In the genomic region with DNA sequence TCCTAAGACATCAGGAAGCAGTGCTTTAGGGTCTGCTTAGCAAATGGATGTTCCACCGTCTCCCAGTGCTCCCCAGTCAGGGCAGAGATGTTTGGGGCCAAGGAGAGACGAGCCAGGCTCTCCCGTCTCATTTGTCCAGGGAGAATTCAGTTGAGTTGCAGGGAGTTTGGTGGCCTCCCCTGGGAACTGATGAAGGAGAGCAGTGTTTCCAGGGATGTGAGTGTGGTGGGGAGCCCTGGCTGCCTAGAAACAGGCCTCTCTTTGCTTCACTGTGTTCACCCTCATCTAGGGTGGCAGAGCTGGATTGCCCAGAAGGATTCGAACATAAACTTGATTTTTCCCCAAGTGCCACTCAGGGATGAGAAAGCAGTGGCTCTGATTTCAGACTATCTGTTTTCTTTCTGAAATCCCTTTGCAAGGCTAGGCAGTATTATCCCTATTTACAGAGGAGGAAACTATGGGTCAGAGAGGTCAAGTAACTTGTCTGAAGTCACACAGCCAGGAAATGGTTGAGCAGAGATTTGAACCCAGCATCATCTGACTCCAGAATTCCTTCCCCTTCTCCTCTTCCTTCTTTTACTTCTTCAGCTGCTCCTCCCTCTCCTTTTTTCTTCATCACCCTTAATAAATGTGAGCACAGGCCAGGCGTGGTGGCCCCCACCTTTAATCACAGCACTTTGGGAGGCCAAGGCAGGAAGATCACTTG, we compare ENCODE assay signal across 14 cellular contexts. TPM values are rescaled to one million over a fixed set of nuclear protein-coding genes. Genes with fewer than 3 reads are reported as not detected.
DNase-seq lines count a peak whose midpoint lies in the region; ATAC-seq and TF ChIP-seq lines count a peak whose summit lies in the region.
"Had no signal": no experiment of that assay in that cellular context is flagged by ENCODE, and none has a peak within 500 bp of the region (broad histone marks: within the 10 kb centered on the region; RNA-seq: fewer than 3 reads in every experiment).

No MANE protein-coding gene starts in this region.

- no peak overlapping the region for H3K4me3 ChIP-seq in esophagus squamous epithelium

- no peak for ATAC-seq in T-cell (replicated peaks in 1 of 4)
- no peak for ATAC-seq in stimulated activated naive B cell treated with anti-CD40 and anti-IgM and Interleukin-4, amounts not matched to agents 10 μg/mL and 1 μg/mL and 100 μg/mL, for 72 hours (replicated peaks)
- no peak for ATAC-seq in HG02623 (IDR thresholded peaks at IDR 0.05; ENCODE audit: unreplicated experiment)

- WGBS in esophagus squamous epithelium, 2 donors, result 90 to 93% methylated on average over 4 to 5 of the region's 5 CpGs

- peak overlapping the region; percentile 64 for H3K27ac Mint-ChIP-seq in activated CD4-positive, alpha-beta memory T cell treated with anti-CD3 and anti-CD28 coated beads for 36 hours
- no peak overlapping the region for H3K27ac Mint-ChIP-seq in activated CD4-positive, alpha-beta memory T cell treated with anti-CD3 and anti-CD28 coated beads, Interleukin-2, amount 10 ng/mL, durations not matched to agents 7 days and 5 days
- H3K27ac Mint-ChIP-seq in T-cell, result peak overlapping the region; percentile 31 to 72
- peak overlapping the region; percentile 99 for H3K27ac Mint-ChIP-seq in stimulated activated naive B cell treated with anti-CD40 and anti-IgM and Interleukin-4, amounts not matched to agents 10 μg/mL and 1 μg/mL and 100 μg/mL, for 72 hours

- intact Hi-C loops in activated CD4-positive, alpha-beta memory T cell treated with anti-CD3 and anti-CD28 coated beads for 36 hours (cut with micrococcal nuclease), result no loop called here
- intact Hi-C loops in esophagus squamous epithelium (cut with DNase I), result no loop called here

- peak overlapping the region; percentile 42 to 84 (median 80) for H3K27ac ChIP-seq in esophagus squamous epithelium

- no peaks in the 10 kb centered on the region for H3K9me3 Mint-ChIP-seq in activated CD4-positive, alpha-beta memory T cell treated with anti-CD3 and anti-CD28 coated beads for 36 hours
- no peaks in the 10 kb centered on the region for H3K9me3 Mint-ChIP-seq in activated CD4-positive, alpha-beta memory T cell treated with anti-CD3 and anti-CD28 coated beads, Interleukin-2, amount 10 ng/mL, durations not matched to agents 7 days and 5 days
- no peaks in the 10 kb centered on the region for H3K9me3 Mint-ChIP-seq in T-cell
- H3K9me3 Mint-ChIP-seq in stimulated activated naive B cell treated with anti-CD40 and anti-IgM and Interleukin-4, amounts not matched to agents 10 μg/mL and 1 μg/mL and 100 μg/mL, for 72 hours, result no peaks in the 10 kb centered on the region

- peaks cover 53% of the 10 kb centered on the region for H3K4me1 Mint-ChIP-seq in activated CD4-positive, alpha-beta memory T cell treated with anti-CD3 and anti-CD28 coated beads for 36 hours (ENCODE audit: low read depth)
- H3K4me1 Mint-ChIP-seq in activated CD4-positive, alpha-beta memory T cell treated with anti-CD3 and anti-CD28 coated beads, Interleukin-2, amount 10 ng/mL, durations not matched to agents 7 days and 5 days, result peaks cover 48% of the 10 kb centered on the region
- peaks cover 33 to 62% (median 46%) of the 10 kb centered on the region in 3 donors for H3K4me1 Mint-ChIP-seq in T-cell
- H3K4me1 Mint-ChIP-seq in stimulated activated naive B cell treated with anti-CD40 and anti-IgM and Interleukin-4, amounts not matched to agents 10 μg/mL and 1 μg/mL and 100 μg/mL, for 72 hours, result peaks cover 41 to 69% of the 10 kb centered on the region in 2 donors

- H3K27me3 Mint-ChIP-seq in activated CD4-positive, alpha-beta memory T cell treated with anti-CD3 and anti-CD28 coated beads for 36 hours, result no peaks in the 10 kb centered on the region
- H3K27me3 Mint-ChIP-seq in activated CD4-positive, alpha-beta memory T cell treated with anti-CD3 and anti-CD28 coated beads, Interleukin-2, amount 10 ng/mL, durations not matched to agents 7 days and 5 days, result no peaks in the 10 kb centered on the region
- no peaks in the 10 kb centered on the region for H3K27me3 Mint-ChIP-seq in T-cell
- H3K27me3 Mint-ChIP-seq in stimulated activated naive B cell treated with anti-CD40 and anti-IgM and Interleukin-4, amounts not matched to agents 10 μg/mL and 1 μg/mL and 100 μg/mL, for 72 hours, result no peaks in the 10 kb centered on the region

- peaks cover 36 to 92% (median 42%) of the 10 kb centered on the region in 3 donors for H3K4me1 ChIP-seq in esophagus squamous epithelium

- no peak for TF ChIP-seq CTCF in esophagus squamous epithelium (IDR thresholded peaks at IDR 0.05)

- H3K27me3 ChIP-seq in esophagus squamous epithelium, result no peaks in the 10 kb centered on the region

- no peak overlapping the region for H3K4me3 Mint-ChIP-seq in activated CD4-positive, alpha-beta memory T cell treated with anti-CD3 and anti-CD28 coated beads for 36 hours
- no peak overlapping the region for H3K4me3 Mint-ChIP-seq in activated CD4-positive, alpha-beta memory T cell treated with anti-CD3 and anti-CD28 coated beads, Interleukin-2, amount 10 ng/mL, durations not matched to agents 7 days and 5 days
- H3K4me3 Mint-ChIP-seq in T-cell, result no peak overlapping the region
- peak overlapping the region in 1 of 2 donors; percentile 13 for H3K4me3 Mint-ChIP-seq in stimulated activated naive B cell treated with anti-CD40 and anti-IgM and Interleukin-4, amounts not matched to agents 10 μg/mL and 1 μg/mL and 100 μg/mL, for 72 hours

- H3K9me3 ChIP-seq in esophagus squamous epithelium, result no peaks in the 10 kb centered on the region

- peaks cover 0 to 66% (median 8%) of the 10 kb centered on the region in 3 donors for H3K36me3 ChIP-seq in esophagus squamous epithelium

- H3K36me3 Mint-ChIP-seq in activated CD4-positive, alpha-beta memory T cell treated with anti-CD3 and anti-CD28 coated beads for 36 hours, result peaks cover 35% of the 10 kb centered on the region
- H3K36me3 Mint-ChIP-seq in activated CD4-positive, alpha-beta memory T cell treated with anti-CD3 and anti-CD28 coated beads, Interleukin-2, amount 10 ng/mL, durations not matched to agents 7 days and 5 days (ENCODE audit: low read depth), result peaks cover 26% of the 10 kb centered on the region
- H3K36me3 Mint-ChIP-seq in T-cell, result peaks cover 30% of the 10 kb centered on the region
- H3K36me3 Mint-ChIP-seq in stimulated activated naive B cell treated with anti-CD40 and anti-IgM and Interleukin-4, amounts not matched to agents 10 μg/mL and 1 μg/mL and 100 μg/mL, for 72 hours, result peaks cover 47 to 58% of the 10 kb centered on the region in 2 donors

- CTCF ChIA-PET in activated CD4-positive, alpha-beta memory T cell treated with anti-CD3 and anti-CD28 coated beads for 36 hours (lab: Charles Lee), result interaction anchor here (0.5 kb wide), 1 partner anchor 120 kb away, joined by 3 read pairs; no protein-coding TSS in a partner anchor
- CTCF ChIA-PET in activated CD4-positive, alpha-beta memory T cell treated with anti-CD3 and anti-CD28 coated beads, Interleukin-2, amount 10 ng/mL, durations not matched to agents 7 days and 5 days (lab: Charles Lee), result no interaction called here
- CTCF ChIA-PET in T-cell (lab: Charles Lee), result no interaction called here

- POLR2A ChIA-PET in activated CD4-positive, alpha-beta memory T cell treated with anti-CD3 and anti-CD28 coated beads for 36 hours (lab: Charles Lee), result interaction anchor here (1.6 kb wide), 1 partner anchor 20 kb away, joined by 6 read pairs; no protein-coding TSS in a partner anchor
- POLR2A ChIA-PET in activated CD4-positive, alpha-beta memory T cell treated with anti-CD3 and anti-CD28 coated beads, Interleukin-2, amount 10 ng/mL, durations not matched to agents 7 days and 5 days (lab: Charles Lee), result no interaction called here
- POLR2A ChIA-PET in T-cell (lab: Charles Lee), result no interaction called here

- no peak for TF ChIP-seq POLR2A in esophagus squamous epithelium (IDR thresholded peaks at IDR 0.05)

- no peak for DNase-seq in activated CD4-positive, alpha-beta memory T cell treated with anti-CD3 and anti-CD28 coated beads for 36 hours
- no peak for DNase-seq in activated CD4-positive, alpha-beta memory T cell treated with anti-CD3 and anti-CD28 coated beads, Interleukin-2, amount 10 ng/mL, durations not matched to agents 7 days and 5 days
- DNase-seq in T-cell (no peak), esophagus squamous epithelium (lab: John Stamatoyannopoulos, UW) (no peak), GF-D8 (lab: John Stamatoyannopoulos, UW) (no peak)
- DNase-seq in stimulated activated naive B cell treated with anti-CD40 and anti-IgM and Interleukin-4, amounts not matched to agents 10 μg/mL and 1 μg/mL and 100 μg/mL, for 72 hours, result no peak
- DNase-seq in activated effector memory CD4-positive, alpha-beta T cell treated with Interleukin-2 at 50 U/mL for 16 hours, result no peak
- DNase-seq: ACHN; activated CD4-positive, CD25-positive, alpha-beta regulatory T cell treated with anti-CD3 and anti-CD28 coated beads, Interleukin-2, amount 50 U/mL, for 72 hours; activated effector memory CD4-positive, alpha-beta T cell treated with anti-CD3 and anti-CD28 coated beads, Interleukin-2, amount 50 U/mL, for 16 hours; DMS79; NCI-H2081; SIG-M5 had no signal

RNA-seq across cellular contexts. Expression of a gene that starts 6.6 kb away (rescaled TPM):
- 10 to 100 TPM; 44.0 to 51.6 TPM for total RNA-seq in activated CD4-positive, alpha-beta memory T cell treated with anti-CD3 and anti-CD28 coated beads for 36 hours
- total RNA-seq in activated CD4-positive, alpha-beta memory T cell treated with anti-CD3 and anti-CD28 coated beads, Interleukin-2, amount 10 ng/mL, durations not matched to agents 7 days and 5 days, result 10 to 100 TPM; 18.3 to 19.2 TPM
- 10 to 100 TPM; 58.8 to 81.6 (median 73.5) TPM for total RNA-seq in T-cell
- 10 to 100 TPM; 15.5 to 48.8 (median 34.5) TPM for total RNA-seq in esophagus squamous epithelium

RNA-seq across cellular contexts. Expression of a gene that starts 42.3 kb away (rescaled TPM):
- total RNA-seq in activated CD4-positive, alpha-beta memory T cell treated with anti-CD3 and anti-CD28 coated beads for 36 hours, result 10 to 100 TPM; 18.7 to 22.0 TPM
- total RNA-seq in activated CD4-positive, alpha-beta memory T cell treated with anti-CD3 and anti-CD28 coated beads, Interleukin-2, amount 10 ng/mL, durations not matched to agents 7 days and 5 days, result 10 to 100 TPM; 14.7 to 16.9 TPM
- total RNA-seq in T-cell, result 10 to 100 TPM in 3 of 5 donors, 1 to 10 TPM in 2; 7.8 to 17.8 (median 13.8) TPM
- total RNA-seq in esophagus squamous epithelium, result 10 to 100 TPM; 17.0 to 30.0 (median 20.3) TPM

RNA-seq across cellular contexts. Expression of a gene that starts 42.6 kb away (rescaled TPM):
- total RNA-seq in activated CD4-positive, alpha-beta memory T cell treated with anti-CD3 and anti-CD28 coated beads for 36 hours, result 100 to 1,000 TPM; 107 to 109 TPM
- 10 to 100 TPM; 55.6 to 57.6 TPM for total RNA-seq in activated CD4-positive, alpha-beta memory T cell treated with anti-CD3 and anti-CD28 coated beads, Interleukin-2, amount 10 ng/mL, durations not matched to agents 7 days and 5 days
- total RNA-seq in T-cell (10 to 100 TPM; 86.1 to 100.0 (median 88.0) TPM), esophagus squamous epithelium (10 to 100 TPM; 35.3 to 80.5 (median 65.2) TPM)
